Comparison of ENCODE assay signal across 32 cellular contexts in the genomic region with DNA sequence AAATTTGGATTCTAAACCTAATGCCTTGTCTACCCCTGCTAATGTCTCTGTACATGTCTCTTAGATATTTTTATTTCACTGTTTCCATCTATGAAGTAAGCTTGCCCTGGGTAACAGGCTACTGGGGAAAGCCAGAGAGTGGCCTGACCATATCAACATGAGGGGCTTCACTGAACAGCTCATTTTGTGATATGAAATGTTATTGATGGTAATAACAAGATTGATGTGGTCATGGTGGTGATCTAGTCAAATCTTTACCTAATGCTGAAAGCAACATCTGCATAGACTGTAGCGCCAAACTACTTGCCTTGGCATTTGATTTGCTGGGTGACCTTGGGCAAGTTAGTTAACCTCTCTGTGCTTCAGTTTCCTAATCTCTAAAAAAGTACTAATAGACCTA.
"Had no signal": no experiment of that assay in that cellular context is flagged by ENCODE, and none has a peak within 500 bp of the region (broad histone marks: within the 10 kb centered on the region; RNA-seq: fewer than 3 reads in every experiment).

No MANE protein-coding gene starts in this region.

- H3K27ac Mint-ChIP-seq: activated CD4-positive, alpha-beta memory T cell treated with anti-CD3 and anti-CD28 coated beads, Interleukin-2, amount 10 ng/mL, durations not matched to agents 7 days and 5 days; activated naive CD4-positive, alpha-beta T cell treated with anti-CD3 and anti-CD28 coated beads, Interleukin-2, amount 50 U/mL, for 24 hours; T-helper 1 cell treated with Interleukin-12 subunit alpha and Interleukin-12 subunit beta and Interleukin-4 antibody, amounts not matched to agents 30 μg/mL and 1 μg/mL, for 36 hours; T-helper 2 cell treated with Interferon-gamma antibody and Interleukin-4, amounts not matched to agents 5 μg/mL and 100 μg/mL, for 36 hours had no signal

- DNase-seq: activated CD4-positive, alpha-beta memory T cell treated with anti-CD3 and anti-CD28 coated beads, Interleukin-2, amount 10 ng/mL, durations not matched to agents 7 days and 5 days; activated CD4-positive, alpha-beta T cell treated with anti-CD3 and anti-CD28 coated beads for 4 hours; activated effector memory CD4-positive, alpha-beta T cell treated with anti-CD3 and anti-CD28 coated beads, Interleukin-2, amount 50 U/mL, for 16 hours; activated naive CD4-positive, alpha-beta T cell; activated T-cell treated with anti-CD3 and anti-CD28 coated beads, Interleukin-2, amount 50 U/mL, for 4 hours; adrenal gland; body of pancreas; caudate nucleus; cerebellar nuclear complex; MM.1S; MV-4-11; NCI-H1092; NCI-H1436 treated with DMSO at 0.1 percent for 48 hours; NCI-H1694 treated with DMSO at 0.1 percent for 48 hours; NCI-H2029; NCI-H510A; NCI-H526; NCI-H748 treated with DMSO at 0.1 percent for 48 hours; NK-92 treated with Interleukin-12 subunit alpha and Interleukin-12 subunit beta, amount 100 ng/mL, for 24 hours; PC-3; Peyer's patch; RPMI8226; SHP77 treated with DMSO at 0.1 percent for 48 hours; SK-N-SH had no signal

- H3K4me3 ChIP-seq: adrenal gland, body of pancreas, Peyer's patch, SJSA1 had no signal

- H3K27ac ChIP-seq: adrenal gland, body of pancreas, KMS-11, Peyer's patch, SJSA1 had no signal

- H3K4me2 ChIP-seq: KMS-11, SK-N-SH had no signal

- H3K9me3 Mint-ChIP-seq: activated CD4-positive, alpha-beta memory T cell treated with anti-CD3 and anti-CD28 coated beads, Interleukin-2, amount 10 ng/mL, durations not matched to agents 7 days and 5 days; activated T-cell treated with anti-CD3 and anti-CD28 coated beads, Interleukin-2, amount 50 U/mL, for 4 hours; T-helper 1 cell treated with Interleukin-12 subunit alpha and Interleukin-12 subunit beta and Interleukin-4 antibody, amounts not matched to agents 30 μg/mL and 1 μg/mL, for 36 hours; T-helper 2 cell treated with Interferon-gamma antibody and Interleukin-4, amounts not matched to agents 5 μg/mL and 100 μg/mL, for 36 hours had no signal

- H3K36me3 ChIP-seq: adrenal gland, Peyer's patch, SJSA1 had no signal

- ATAC-seq: activated T-cell treated with anti-CD3 and anti-CD28 coated beads, Interleukin-2, amount 50 U/mL, for 4 hours; body of pancreas; PC-3 had no signal

- H3K4me3 Mint-ChIP-seq: activated CD4-positive, alpha-beta memory T cell treated with anti-CD3 and anti-CD28 coated beads, Interleukin-2, amount 10 ng/mL, durations not matched to agents 7 days and 5 days; activated naive CD4-positive, alpha-beta T cell treated with anti-CD3 and anti-CD28 coated beads, Interleukin-2, amount 50 U/mL, for 24 hours; activated T-cell treated with anti-CD3 and anti-CD28 coated beads, Interleukin-2, amount 50 U/mL, for 4 hours; T-helper 1 cell treated with Interleukin-12 subunit alpha and Interleukin-12 subunit beta and Interleukin-4 antibody, amounts not matched to agents 30 μg/mL and 1 μg/mL, for 36 hours; T-helper 2 cell treated with Interferon-gamma antibody and Interleukin-4, amounts not matched to agents 5 μg/mL and 100 μg/mL, for 36 hours had no signal

- H3K27me3 ChIP-seq: adrenal gland, body of pancreas, Peyer's patch, SJSA1 had no signal

- H3K9me3 ChIP-seq: adrenal gland, body of pancreas, Peyer's patch, SJSA1, SK-N-SH had no signal

- H3K36me3 Mint-ChIP-seq: activated naive CD4-positive, alpha-beta T cell treated with anti-CD3 and anti-CD28 coated beads, Interleukin-2, amount 50 U/mL, for 24 hours had no signal

- H3K27me3 Mint-ChIP-seq: activated naive CD4-positive, alpha-beta T cell treated with anti-CD3 and anti-CD28 coated beads, Interleukin-2, amount 50 U/mL, for 24 hours had no signal

- FAIRE-seq: astrocyte, bronchial epithelial cell, TTC549 had no signal

- H3K4me1 ChIP-seq: adrenal gland, body of pancreas, SJSA1 had no signal

- H3K9ac ChIP-seq: KMS-11, SK-N-SH had no signal
